In the genomic region with DNA sequence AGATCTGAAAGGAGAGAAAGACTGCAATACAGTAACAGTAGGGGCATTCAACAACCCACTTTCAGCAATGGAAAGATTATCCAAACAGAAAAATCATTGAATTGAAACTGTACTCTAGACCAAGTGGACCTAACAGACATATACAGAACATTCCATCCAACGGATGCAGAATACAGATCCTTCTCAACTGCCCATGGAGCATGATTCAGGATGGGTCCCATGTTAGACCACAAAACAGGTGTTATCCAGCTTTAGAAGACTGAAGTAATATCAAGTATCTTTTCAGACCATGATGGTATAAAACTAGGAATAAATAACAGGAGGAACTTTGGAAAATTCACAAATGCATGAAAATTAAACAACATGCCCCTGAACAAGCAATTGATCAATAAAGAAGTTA, we compare ENCODE assay signal across 1 cellular context.
TF ChIP-seq lines count a peak whose summit lies in the region.

No MANE protein-coding gene starts in this region.

TF ChIP-seq in IMR-90, 13 proteins besides CTCF, POLR2A, EP300 and RAD21 (continued from another document):
- TF ChIP-seq, protein P1, sequence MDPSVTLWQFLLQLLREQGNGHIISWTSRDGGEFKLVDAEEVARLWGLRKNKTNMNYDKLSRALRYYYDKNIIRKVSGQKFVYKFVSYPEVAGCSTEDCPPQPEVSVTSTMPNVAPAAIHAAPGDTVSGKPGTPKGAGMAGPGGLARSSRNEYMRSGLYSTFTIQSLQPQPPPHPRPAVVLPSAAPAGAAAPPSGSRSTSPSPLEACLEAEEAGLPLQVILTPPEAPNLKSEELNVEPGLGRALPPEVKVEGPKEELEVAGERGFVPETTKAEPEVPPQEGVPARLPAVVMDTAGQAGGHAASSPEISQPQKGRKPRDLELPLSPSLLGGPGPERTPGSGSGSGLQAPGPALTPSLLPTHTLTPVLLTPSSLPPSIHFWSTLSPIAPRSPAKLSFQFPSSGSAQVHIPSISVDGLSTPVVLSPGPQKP (IDR thresholded peaks at IDR 0.05; ENCODE audit: borderline replicate concordance, low read depth, low read length), result no peak
- no peak for TF ChIP-seq BHLHE40 (IDR thresholded peaks at IDR 0.05; ENCODE audit: low read depth, low read length)
- no peak for TF ChIP-seq MAZ (IDR thresholded peaks at IDR 0.05; ENCODE audit: borderline replicate concordance, low read depth, low read length)
- TF ChIP-seq, protein P2, sequence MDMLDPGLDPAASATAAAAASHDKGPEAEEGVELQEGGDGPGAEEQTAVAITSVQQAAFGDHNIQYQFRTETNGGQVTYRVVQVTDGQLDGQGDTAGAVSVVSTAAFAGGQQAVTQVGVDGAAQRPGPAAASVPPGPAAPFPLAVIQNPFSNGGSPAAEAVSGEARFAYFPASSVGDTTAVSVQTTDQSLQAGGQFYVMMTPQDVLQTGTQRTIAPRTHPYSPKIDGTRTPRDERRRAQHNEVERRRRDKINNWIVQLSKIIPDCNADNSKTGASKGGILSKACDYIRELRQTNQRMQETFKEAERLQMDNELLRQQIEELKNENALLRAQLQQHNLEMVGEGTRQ (IDR thresholded peaks at IDR 0.05; ENCODE audit: low read depth, low read length), result no peak
